In the genomic region with DNA sequence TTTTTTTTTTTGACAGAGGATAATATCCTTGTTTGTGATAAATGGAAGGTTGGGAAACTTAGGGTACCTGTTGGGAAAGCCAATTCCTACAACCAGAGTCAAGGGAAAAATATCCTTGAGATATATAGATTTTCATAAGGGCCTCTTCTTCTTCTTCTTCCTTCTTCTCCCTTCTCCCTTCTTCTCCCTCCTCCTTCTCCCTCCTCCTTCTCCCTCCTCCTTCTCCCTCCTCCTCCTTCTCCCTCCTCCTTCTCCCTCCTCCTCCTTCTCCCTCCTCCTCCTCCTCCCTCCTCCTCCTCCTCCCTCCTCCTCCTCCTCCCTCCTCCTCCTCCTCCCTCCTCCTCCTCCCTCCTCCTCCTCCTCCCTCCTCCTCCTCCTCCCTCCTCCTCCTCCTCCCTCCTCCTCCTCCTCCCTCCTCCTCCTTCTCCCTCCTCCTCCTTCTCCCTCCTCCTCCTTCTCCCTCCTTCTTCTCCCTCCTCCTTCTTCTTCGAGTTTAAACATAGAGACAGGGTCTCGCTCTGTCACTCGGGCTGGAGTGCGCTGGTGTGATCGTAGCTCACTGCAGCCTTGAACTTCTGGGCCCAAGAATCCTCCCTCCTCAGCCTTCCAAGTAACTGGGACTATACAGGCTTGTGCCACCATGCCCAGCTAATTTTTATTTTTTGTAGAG, we compare ENCODE assay signal across 1 cellular context. TPM values are rescaled to one million over a fixed set of nuclear protein-coding genes. Genes with fewer than 3 reads are reported as not detected.
"Had no signal": no experiment of that assay in that cellular context is flagged by ENCODE, and none has a peak within 500 bp of the region (broad histone marks: within the 10 kb centered on the region; RNA-seq: fewer than 3 reads in every experiment).

No MANE protein-coding gene starts in this region.

RNA-seq across cellular contexts. Expression of a gene that starts 24.9 kb away (rescaled TPM):
- total RNA-seq: HT-29 had no signal
